Comparison of ENCODE assay signal across 1 cellular context in genomic region chr5:146446861-146447733, GRCh38.
TF ChIP-seq lines count a peak whose summit lies in the region.

TCERG1 (plus strand) TSS chr5:146447333; CDS start chr5:146447350, 17 bp downstream.

TF ChIP-seq in K562, 482 proteins besides CTCF, POLR2A, EP300 and RAD21 (continued from another document and continues in another):
- no peak for TF ChIP-seq ZNF318 (IDR thresholded peaks at IDR 0.05; ENCODE audit: borderline replicate concordance in 1 of 2, low read depth in 1 of 2)
- no peak for TF ChIP-seq GTF2A2 (tag; IDR thresholded peaks at IDR 0.05)
- TF ChIP-seq DLX4 (CRISPR knock-in tag; IDR thresholded peaks at IDR 0.05): no peak
- TF ChIP-seq MGA (IDR thresholded peaks at IDR 0.05): peak; percentile 98
- peak; percentile 93 for TF ChIP-seq TAF9B (IDR thresholded peaks at IDR 0.05; ENCODE audit: partially characterized antibody)
- peak; percentile 38; the same call in 1 of the 2 replicates for TF ChIP-seq CEBPG (CRISPR knock-in tag; IDR thresholded peaks at IDR 0.05)
- 0 out of 4 replicates have a peak, but pooled peaks of 1 of the 2 experiments have one; percentile 55 for TF ChIP-seq CEBPG (tag; conservative IDR thresholded peaks at IDR 0.05 in 1 of 2, IDR thresholded peaks at IDR 0.05 in 1 of 2)
- no peak for TF ChIP-seq ATF1 (CRISPR knock-in tag; IDR thresholded peaks at IDR 0.05)
- TF ChIP-seq ATF1 (tag; IDR thresholded peaks at IDR 0.05): peak; percentile 94
- TF ChIP-seq PTBP1 (IDR thresholded peaks at IDR 0.05; ENCODE audit: low read depth, low read length): no peak
- TF ChIP-seq RAD51 (IDR thresholded peaks at IDR 0.05; ENCODE audit: borderline replicate concordance, low read depth): peak; percentile 86
- TF ChIP-seq ZNF695 (CRISPR knock-in tag; IDR thresholded peaks at IDR 0.05): no peak
- TF ChIP-seq PREB (CRISPR knock-in tag; IDR thresholded peaks at IDR 0.05): no peak
- TF ChIP-seq CEBPB (tag; IDR thresholded peaks at IDR 0.05): peak; percentile 68; the same call in 1 of the 2 replicates
- TF ChIP-seq CREBBP (IDR thresholded peaks at IDR 0.05; ENCODE audit: low read depth, low read length): no peak
- 0 out of 4 replicates have a peak, but pooled peaks of 1 of the 2 experiments have one; percentile 75 for TF ChIP-seq UBTF (IDR thresholded peaks at IDR 0.05; ENCODE audit: borderline replicate concordance in 1 of 2, low read depth in 2 of 2, low read length in 2 of 2)
- peak; percentile 95 for TF ChIP-seq CREB3L1 (IDR thresholded peaks at IDR 0.05; ENCODE audit: borderline replicate concordance, low read depth)
- no peak for TF ChIP-seq ILF3 (IDR thresholded peaks at IDR 0.05; ENCODE audit: borderline replicate concordance)
- TF ChIP-seq GTF2E2 (tag; IDR thresholded peaks at IDR 0.05): peak; percentile 86
- peak; percentile 45; the same call in 1 of the 2 replicates for TF ChIP-seq SOX6 (IDR thresholded peaks at IDR 0.05)
- peak; percentile 51 for TF ChIP-seq GMEB1 (CRISPR knock-in tag; IDR thresholded peaks at IDR 0.05)
- TF ChIP-seq ZNF75A (CRISPR knock-in tag; IDR thresholded peaks at IDR 0.05): no peak
- TF ChIP-seq ZNF121 (CRISPR knock-in tag; conservative IDR thresholded peaks at IDR 0.05): no peak
